In genomic region chr20:62358171-62358719, GRCh38 we compare ENCODE assay signal across 11 cellular contexts. TPM values are rescaled to one million over a fixed set of nuclear protein-coding genes. Genes with fewer than 3 reads are reported as not detected.
DNase-seq lines count a peak whose midpoint lies in the region; ATAC-seq, FAIRE-seq and TF ChIP-seq lines count a peak whose summit lies in the region.
"Had no signal": no experiment of that assay in that cellular context is flagged by ENCODE, and none has a peak within 500 bp of the region (broad histone marks: within the 10 kb centered on the region; RNA-seq: fewer than 3 reads in every experiment).

No MANE protein-coding gene starts in this region.

- FAIRE-seq in RCC 7860 (lab: Jason Lieb, UNC) = peak; percentile 32

- H3K27ac Mint-ChIP-seq in CD8-positive, alpha-beta memory T cell = no peak overlapping the region
- H3K27ac Mint-ChIP-seq: CD14-positive monocyte had no signal

- H4K20me1 ChIP-seq in fibroblast of lung (ENCODE audit: control insufficient read depth, extremely low read depth, insufficient read depth, low read length) = no peaks in the 10 kb centered on the region

- H2AK5ac ChIP-seq in trophoblast cell (ENCODE audit: low read length) = no peak overlapping the region

- no peak for ATAC-seq in HG03095 (IDR thresholded peaks at IDR 0.05; ENCODE audit: unreplicated experiment)

- DNase-seq in CD8-positive, alpha-beta memory T cell = no peak
- DNase-seq in RCC 7860 (ENCODE audit: low spot score) (no peak), fibroblast of lung (ENCODE audit: low read depth in 2 of 2) (no peak), trophoblast cell (no peak), T1000 (lab: John Stamatoyannopoulos, UW) (no peak), HAP-1 (ENCODE audit: low spot score in 2 of 2) (no peak)
- no peak for DNase-seq in activated CD8-positive, alpha-beta memory T cell treated with anti-CD3 and anti-CD28 coated beads for 24 hours
- DNase-seq: naive B cell had no signal

- no peak overlapping the region for H3K23ac ChIP-seq in trophoblast cell (ENCODE audit: low read length)

- no peak overlapping the region for H3K4me3 Mint-ChIP-seq in CD8-positive, alpha-beta memory T cell
- H3K4me3 Mint-ChIP-seq: CD14-positive monocyte, naive B cell had no signal

- no peaks in the 10 kb centered on the region for H3K9me3 Mint-ChIP-seq in CD8-positive, alpha-beta memory T cell
- H3K9me3 Mint-ChIP-seq: CD14-positive monocyte, naive B cell had no signal

- no peaks in the 10 kb centered on the region for H3K4me1 ChIP-seq in CD8-positive, alpha-beta memory T cell (ENCODE audit: insufficient read depth, low read length)
- H3K4me1 ChIP-seq in fibroblast of lung (ENCODE audit: control insufficient read depth, extremely low read depth, insufficient read depth, low read length) = peaks cover 39% of the 10 kb centered on the region
- H3K4me1 ChIP-seq in trophoblast cell (ENCODE audit: control insufficient read depth in 1 of 2, insufficient read depth in 2 of 2, low read length in 2 of 2) = peaks cover 43 to 50% of the 10 kb centered on the region in 2 experiments
- H3K4me1 ChIP-seq in HAP-1 = no peaks in the 10 kb centered on the region

- H3K27me3 Mint-ChIP-seq in CD8-positive, alpha-beta memory T cell = peaks cover 4% of the 10 kb centered on the region in 2 donors
- H3K27me3 Mint-ChIP-seq: naive B cell had no signal

- POLR2A ChIA-PET in CD8-positive, alpha-beta memory T cell (lab: Charles Lee) = no interaction called here

- H4K8ac ChIP-seq in trophoblast cell (ENCODE audit: low read depth, low read length) = no peak overlapping the region

- no CpG with 5 or more reads among the region's 22 CpGs for WGBS in trophoblast cell (ENCODE audit: extremely low coverage, insufficient coverage, insufficient read length)

- H3K27ac ChIP-seq in CD8-positive, alpha-beta memory T cell (ENCODE audit: low read depth, low read length) = peak overlapping the region; percentile 64
- no peak overlapping the region for H3K27ac ChIP-seq in fibroblast of lung (ENCODE audit: insufficient read depth, low read length)
- no peak overlapping the region for H3K27ac ChIP-seq in trophoblast cell (ENCODE audit: low read depth, low read length)
- H3K27ac ChIP-seq: SK-N-MC had no signal

- peak overlapping the region; percentile 83 for H3K4ac ChIP-seq in trophoblast cell (ENCODE audit: low read depth, low read length)

- H3K4me2 ChIP-seq in fibroblast of lung (ENCODE audit: extremely low read depth, insufficient read depth, low read length) (peak overlapping the region; percentile 35), trophoblast cell (ENCODE audit: low read length) (no peak overlapping the region)

- no peak overlapping the region for H2BK5ac ChIP-seq in trophoblast cell (ENCODE audit: low read depth, low read length, poor library complexity)

- H3K79me2 ChIP-seq in fibroblast of lung (ENCODE audit: control insufficient read depth, insufficient read depth, low read length) (peaks cover 4% of the 10 kb centered on the region), trophoblast cell (ENCODE audit: control insufficient read depth, insufficient read depth, low read length, poor library complexity) (peaks cover 61% of the 10 kb centered on the region)

- no peak overlapping the region for H4K91ac ChIP-seq in trophoblast cell (ENCODE audit: low read depth, low read length)

- H3K14ac ChIP-seq in trophoblast cell (ENCODE audit: low read length) = no peak overlapping the region

- peaks cover 25% of the 10 kb centered on the region for H3K79me1 ChIP-seq in trophoblast cell (ENCODE audit: low read length)

- no peaks in the 10 kb centered on the region for H3K27me3 ChIP-seq in CD8-positive, alpha-beta memory T cell (ENCODE audit: insufficient read depth, low read length, poor library complexity, severe bottlenecking)
- no peaks in the 10 kb centered on the region for H3K27me3 ChIP-seq in fibroblast of lung (ENCODE audit: control insufficient read depth, insufficient read depth, low read length)
- H3K27me3 ChIP-seq in trophoblast cell (ENCODE audit: insufficient read depth, low read length) = no peaks in the 10 kb centered on the region
- H3K27me3 ChIP-seq in HAP-1 (ENCODE audit: low read depth) = no peaks in the 10 kb centered on the region

- no peaks in the 10 kb centered on the region for H3K4me1 Mint-ChIP-seq in CD8-positive, alpha-beta memory T cell
- H3K4me1 Mint-ChIP-seq: CD14-positive monocyte had no signal

- CTCF ChIA-PET in CD8-positive, alpha-beta memory T cell (lab: Charles Lee) = no interaction called here

- peak overlapping the region; percentile 43 for H3K18ac ChIP-seq in trophoblast cell (ENCODE audit: low read length)

- H4K12ac ChIP-seq in trophoblast cell (ENCODE audit: low read depth, low read length) = no peak overlapping the region

- no peaks in the 10 kb centered on the region for H3K9me3 ChIP-seq in CD8-positive, alpha-beta memory T cell (ENCODE audit: low read length)
- H3K9me3 ChIP-seq in fibroblast of lung (ENCODE audit: control insufficient read depth, insufficient read depth, low read depth, low read length) (no peaks in the 10 kb centered on the region), trophoblast cell (ENCODE audit: insufficient read depth, low read depth, low read length) (peaks cover 5% of the 10 kb centered on the region), HAP-1 (no peaks in the 10 kb centered on the region)

- in situ Hi-C loops in HAP-1 (cut with MboI; ENCODE audit: low sequenced_read_pairs) = no loop called here

- no peaks in the 10 kb centered on the region for H3K36me3 Mint-ChIP-seq in CD8-positive, alpha-beta memory T cell
- H3K36me3 Mint-ChIP-seq: CD14-positive monocyte, naive B cell had no signal

- H2BK12ac ChIP-seq in trophoblast cell (ENCODE audit: low read length) = no peak overlapping the region

- no peak overlapping the region for H2BK120ac ChIP-seq in trophoblast cell (ENCODE audit: insufficient read depth, low read length, poor library complexity)

- no peaks in the 10 kb centered on the region for H3K36me3 ChIP-seq in CD8-positive, alpha-beta memory T cell (ENCODE audit: insufficient read depth, low read length)
- H3K36me3 ChIP-seq in fibroblast of lung (ENCODE audit: control insufficient read depth, insufficient read depth, low read length) (peaks cover 3% of the 10 kb centered on the region), trophoblast cell (ENCODE audit: control insufficient read depth in 1 of 2, insufficient read depth in 2 of 2, low read length in 2 of 2) (peaks cover 46 to 65% of the 10 kb centered on the region in 2 experiments), HAP-1 (replicated peaks) (peaks cover 11% of the 10 kb centered on the region)

- no peak for TF ChIP-seq CTCF in fibroblast of lung (conservative IDR thresholded peaks at IDR 0.05 in 1 of 2, IDR thresholded peaks at IDR 0.05 in 1 of 2; ENCODE audit: low read depth in 1 of 2, low read length in 2 of 2)

- H3K4me3 ChIP-seq in CD8-positive, alpha-beta memory T cell (ENCODE audit: low read length) = no peak overlapping the region
- no peak overlapping the region for H3K4me3 ChIP-seq in fibroblast of lung (replicated peaks in 1 of 4; ENCODE audit: control extremely low read depth in 1 of 4, insufficient read depth in 1 of 4, low read depth in 3 of 4, low read length in 4 of 4)
- H3K4me3 ChIP-seq in trophoblast cell (ENCODE audit: low read depth, low read length) = no peak overlapping the region
- H3K4me3 ChIP-seq in HAP-1 = no peak overlapping the region
- H3K4me3 ChIP-seq: SK-N-MC had no signal

- H3K9ac ChIP-seq in fibroblast of lung (ENCODE audit: insufficient read depth, low read length) (peak overlapping the region; percentile 16), trophoblast cell (ENCODE audit: low read length) (no peak overlapping the region)

- H2AFZ ChIP-seq in fibroblast of lung (ENCODE audit: low read length) (no peak overlapping the region), trophoblast cell (ENCODE audit: insufficient read depth, low read length, poor library complexity) (no peak overlapping the region)

RNA-seq across cellular contexts. Expression of gene LAMA5, which starts 8.9 kb away (rescaled TPM):
- total RNA-seq in CD8-positive, alpha-beta memory T cell = under 1 TPM; 0.13 to 0.78 TPM
- not detected for polyA plus RNA-seq in CD8-positive, alpha-beta memory T cell
- 47.0 and 81.6 TPM in 2 replicates for total RNA-seq in fibroblast of lung
- polyA plus RNA-seq in fibroblast of lung = 1.5 and 4.3 TPM in 2 replicates
- polyA plus RNA-seq in fibroblast of lung (2012) = 22.0 and 58.2 TPM in 2 replicates
- 6.9 and 17.3 TPM in 2 replicates for polyA minus RNA-seq in fibroblast of lung (ENCODE audit: low replicate concordance)
- 135 and 147 TPM in 2 replicates for polyA plus RNA-seq in trophoblast cell (2013)
- polyA plus RNA-seq: CD14-positive monocyte had no signal

RNA-seq across cellular contexts. Expression of gene RPS21, which starts 28.7 kb away (rescaled TPM):
- total RNA-seq in CD8-positive, alpha-beta memory T cell = 1,000 to 10,000 TPM; 2,034 to 2,072 TPM
- polyA plus RNA-seq in CD8-positive, alpha-beta memory T cell = 2,161 TPM
- 718 and 867 TPM in 2 replicates for total RNA-seq in fibroblast of lung
- 2,081 and 2,825 TPM in 2 replicates for polyA plus RNA-seq in fibroblast of lung
- 3,514 and 3,924 TPM in 2 replicates for polyA plus RNA-seq in fibroblast of lung (2012)
- polyA minus RNA-seq in fibroblast of lung (ENCODE audit: low replicate concordance) = 272 and 495 TPM in 2 replicates
- 2,264 and 2,365 TPM in 2 replicates for polyA plus RNA-seq in trophoblast cell (2013)

RNA-seq across cellular contexts. Expression of gene CABLES2, which starts 48.8 kb away (rescaled TPM):
- total RNA-seq in CD8-positive, alpha-beta memory T cell = 1 to 10 TPM; 8.6 to 9.2 TPM
- polyA plus RNA-seq in CD8-positive, alpha-beta memory T cell = 3.2 TPM
- 0.51 and 0.66 TPM in 2 replicates for total RNA-seq in fibroblast of lung
- 2.9 and 4.4 TPM in 2 replicates for polyA plus RNA-seq in fibroblast of lung
- 3.4 and 5.3 TPM in 2 replicates for polyA plus RNA-seq in fibroblast of lung (2012)
- polyA minus RNA-seq in fibroblast of lung (ENCODE audit: low replicate concordance) = 7.4 and 8.2 TPM in 2 replicates
- polyA plus RNA-seq in trophoblast cell (2013) = 15.0 and 15.1 TPM in 2 replicates

RNA-seq across cellular contexts. Expression of gene ADRM1, which starts 55.4 kb away (rescaled TPM):
- total RNA-seq in CD8-positive, alpha-beta memory T cell = 100 to 1,000 TPM; 159 to 166 TPM
- polyA plus RNA-seq in CD8-positive, alpha-beta memory T cell = 101 TPM
- 61.1 and 71.3 TPM in 2 replicates for total RNA-seq in fibroblast of lung
- 41.2 and 67.1 TPM in 2 replicates for polyA plus RNA-seq in fibroblast of lung
- polyA plus RNA-seq in fibroblast of lung (2012) = 93.7 and 155 TPM in 2 replicates
- 37.3 and 44.1 TPM in 2 replicates for polyA minus RNA-seq in fibroblast of lung (ENCODE audit: low replicate concordance)
- 164 and 175 TPM in 2 replicates for polyA plus RNA-seq in trophoblast cell (2013)

Comparison
In these comparisons a context has a peak if more than half of its experiments do, and no peak if none do; other contexts are left out.
1. RNA of gene LAMA5, which starts 8.9 kb away (total RNA-seq): 47.0 to 81.6 TPM in fibroblast of lung; 0.13 to 0.78 TPM in CD8-positive, alpha-beta memory T cell; every median in the first group is over 10 times any median in the second.